ENCODE assay signal across 1 cellular context in the genomic region with DNA sequence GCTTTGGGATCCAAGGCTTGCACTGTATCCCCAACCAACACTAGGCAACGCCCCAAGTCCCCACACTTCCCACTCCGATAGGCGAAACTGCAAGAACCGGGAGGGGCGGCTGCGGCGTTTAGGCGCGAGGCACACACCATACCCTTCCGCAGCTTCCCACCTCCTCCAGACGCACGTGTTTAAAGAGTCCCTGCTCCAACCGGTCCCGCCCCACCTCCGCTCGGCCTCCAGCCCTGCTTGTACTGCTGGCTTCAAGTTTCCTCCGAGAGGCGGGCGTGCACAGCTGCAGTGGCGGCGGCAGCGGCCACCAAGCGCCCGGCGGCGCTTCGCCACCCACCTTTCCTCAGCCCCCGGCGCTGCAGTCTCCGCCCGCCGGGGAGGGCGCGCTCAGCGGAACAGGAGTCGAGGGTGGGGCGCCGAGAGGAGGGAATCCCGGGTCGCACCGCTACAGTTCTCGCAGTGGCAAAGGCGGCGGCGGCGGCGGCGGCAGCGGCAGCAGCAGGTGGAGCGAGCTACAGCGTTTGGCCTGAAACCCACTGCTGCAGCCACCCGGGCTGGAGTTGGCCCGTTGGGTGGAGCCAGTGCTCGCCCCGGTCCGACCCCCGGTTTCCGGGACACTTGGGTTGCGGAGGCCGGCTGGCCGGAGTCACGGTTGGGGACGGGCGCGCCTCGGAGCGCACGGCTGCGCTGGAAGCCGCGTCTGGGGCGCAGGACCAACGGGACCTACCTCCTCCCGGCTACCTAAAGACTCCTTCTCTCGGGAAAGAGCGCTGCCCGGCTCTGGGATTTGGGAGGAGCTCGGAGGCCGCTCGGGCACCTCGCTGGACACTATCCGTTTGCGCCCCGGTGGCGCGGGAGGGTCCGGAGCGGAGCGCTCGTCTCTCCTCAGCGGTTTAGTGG.
TF ChIP-seq lines count a peak whose summit lies in the region.

Gene CNIH3, plus strand, starts transcription at position 457 of the 900 bp plus-strand sequence. CDS start 858 bp downstream, outside the sequence.

TF ChIP-seq in WTC11, 78 proteins besides CTCF, POLR2A, EP300 and RAD21 (continued from another document and continues in another):
- TF ChIP-seq AFF4 (CRISPR knock-in tag; IDR thresholded peaks at IDR 0.05; ENCODE audit: borderline replicate concordance) (peak; percentile 72; the same call in 1 of the 2 replicates), MYBL2 (CRISPR knock-in tag; IDR thresholded peaks at IDR 0.05) (peak; percentile 97), FOXJ3 (CRISPR knock-in tag; IDR thresholded peaks at IDR 0.05; ENCODE audit: borderline replicate concordance) (no peak), PRRX2 (CRISPR knock-in tag; IDR thresholded peaks at IDR 0.05) (no peak), ATF1 (CRISPR knock-in tag; IDR thresholded peaks at IDR 0.05) (peak; percentile 81; the same call in 1 of the 2 replicates), RORB (CRISPR knock-in tag; IDR thresholded peaks at IDR 0.05) (no peak), NR1H2 (CRISPR knock-in tag; IDR thresholded peaks at IDR 0.05) (no peak), EMX1 (CRISPR knock-in tag; IDR thresholded peaks at IDR 0.05) (no peak), GTF2I (CRISPR knock-in tag; conservative IDR thresholded peaks at IDR 0.05) (no peak), JAZF1 (CRISPR knock-in tag; IDR thresholded peaks at IDR 0.05) (no peak), IRF1 (CRISPR knock-in tag; IDR thresholded peaks at IDR 0.05) (peak; percentile 94; the same call in 1 of the 2 replicates), E2F1 (CRISPR knock-in tag; IDR thresholded peaks at IDR 0.05) (peak; percentile 95), ZNF396 (CRISPR knock-in tag; IDR thresholded peaks at IDR 0.05; ENCODE audit: borderline replicate concordance) (no peak), ZNF219 (CRISPR knock-in tag; IDR thresholded peaks at IDR 0.05; ENCODE audit: borderline replicate concordance) (peak; percentile 86; the same call in 1 of the 2 replicates), GABPB1 (CRISPR knock-in tag; IDR thresholded peaks at IDR 0.05) (no peak), SMAD4 (CRISPR knock-in tag; IDR thresholded peaks at IDR 0.05) (0 out of 2 replicates have a peak, but pooled peaks have one; percentile 56), HMGXB4 (CRISPR knock-in tag; IDR thresholded peaks at IDR 0.05) (peak; percentile 99), STAT6 (CRISPR knock-in tag; conservative IDR thresholded peaks at IDR 0.05; ENCODE audit: low read depth) (no peak), IRF2 (CRISPR knock-in tag; IDR thresholded peaks at IDR 0.05; ENCODE audit: borderline replicate concordance, low read depth) (peak; percentile 69; the same call in 1 of the 2 replicates), ARID4B (CRISPR knock-in tag; IDR thresholded peaks at IDR 0.05; ENCODE audit: borderline replicate concordance) (peak; percentile 94), NFATC4 (CRISPR knock-in tag; IDR thresholded peaks at IDR 0.05) (no peak), TP53 (CRISPR knock-in tag; IDR thresholded peaks at IDR 0.05) (no peak)
- TF ChIP-seq, protein P1, sequence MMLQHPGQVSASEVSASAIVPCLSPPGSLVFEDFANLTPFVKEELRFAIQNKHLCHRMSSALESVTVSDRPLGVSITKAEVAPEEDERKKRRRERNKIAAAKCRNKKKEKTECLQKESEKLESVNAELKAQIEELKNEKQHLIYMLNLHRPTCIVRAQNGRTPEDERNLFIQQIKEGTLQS (CRISPR knock-in tag; conservative IDR thresholded peaks at IDR 0.05): peak; percentile 87
- TF ChIP-seq, protein P2, sequence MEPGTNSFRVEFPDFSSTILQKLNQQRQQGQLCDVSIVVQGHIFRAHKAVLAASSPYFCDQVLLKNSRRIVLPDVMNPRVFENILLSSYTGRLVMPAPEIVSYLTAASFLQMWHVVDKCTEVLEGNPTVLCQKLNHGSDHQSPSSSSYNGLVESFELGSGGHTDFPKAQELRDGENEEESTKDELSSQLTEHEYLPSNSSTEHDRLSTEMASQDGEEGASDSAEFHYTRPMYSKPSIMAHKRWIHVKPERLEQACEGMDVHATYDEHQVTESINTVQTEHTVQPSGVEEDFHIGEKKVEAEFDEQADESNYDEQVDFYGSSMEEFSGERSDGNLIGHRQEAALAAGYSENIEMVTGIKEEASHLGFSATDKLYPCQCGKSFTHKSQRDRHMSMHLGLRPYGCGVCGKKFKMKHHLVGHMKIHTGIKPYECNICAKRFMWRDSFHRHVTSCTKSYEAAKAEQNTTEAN (CRISPR knock-in tag; IDR thresholded peaks at IDR 0.05): peak; percentile 96
- TF ChIP-seq, protein P3, sequence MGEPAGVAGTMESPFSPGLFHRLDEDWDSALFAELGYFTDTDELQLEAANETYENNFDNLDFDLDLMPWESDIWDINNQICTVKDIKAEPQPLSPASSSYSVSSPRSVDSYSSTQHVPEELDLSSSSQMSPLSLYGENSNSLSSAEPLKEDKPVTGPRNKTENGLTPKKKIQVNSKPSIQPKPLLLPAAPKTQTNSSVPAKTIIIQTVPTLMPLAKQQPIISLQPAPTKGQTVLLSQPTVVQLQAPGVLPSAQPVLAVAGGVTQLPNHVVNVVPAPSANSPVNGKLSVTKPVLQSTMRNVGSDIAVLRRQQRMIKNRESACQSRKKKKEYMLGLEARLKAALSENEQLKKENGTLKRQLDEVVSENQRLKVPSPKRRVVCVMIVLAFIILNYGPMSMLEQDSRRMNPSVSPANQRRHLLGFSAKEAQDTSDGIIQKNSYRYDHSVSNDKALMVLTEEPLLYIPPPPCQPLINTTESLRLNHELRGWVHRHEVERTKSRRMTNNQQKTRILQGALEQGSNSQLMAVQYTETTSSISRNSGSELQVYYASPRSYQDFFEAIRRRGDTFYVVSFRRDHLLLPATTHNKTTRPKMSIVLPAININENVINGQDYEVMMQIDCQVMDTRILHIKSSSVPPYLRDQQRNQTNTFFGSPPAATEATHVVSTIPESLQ (CRISPR knock-in tag; IDR thresholded peaks at IDR 0.05): no peak
- TF ChIP-seq, protein P4, sequence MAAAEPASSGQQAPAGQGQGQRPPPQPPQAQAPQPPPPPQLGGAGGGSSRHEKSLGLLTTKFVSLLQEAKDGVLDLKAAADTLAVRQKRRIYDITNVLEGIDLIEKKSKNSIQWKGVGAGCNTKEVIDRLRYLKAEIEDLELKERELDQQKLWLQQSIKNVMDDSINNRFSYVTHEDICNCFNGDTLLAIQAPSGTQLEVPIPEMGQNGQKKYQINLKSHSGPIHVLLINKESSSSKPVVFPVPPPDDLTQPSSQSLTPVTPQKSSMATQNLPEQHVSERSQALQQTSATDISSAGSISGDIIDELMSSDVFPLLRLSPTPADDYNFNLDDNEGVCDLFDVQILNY (CRISPR knock-in tag; IDR thresholded peaks at IDR 0.05): peak; percentile 89
- TF ChIP-seq, protein P5, sequence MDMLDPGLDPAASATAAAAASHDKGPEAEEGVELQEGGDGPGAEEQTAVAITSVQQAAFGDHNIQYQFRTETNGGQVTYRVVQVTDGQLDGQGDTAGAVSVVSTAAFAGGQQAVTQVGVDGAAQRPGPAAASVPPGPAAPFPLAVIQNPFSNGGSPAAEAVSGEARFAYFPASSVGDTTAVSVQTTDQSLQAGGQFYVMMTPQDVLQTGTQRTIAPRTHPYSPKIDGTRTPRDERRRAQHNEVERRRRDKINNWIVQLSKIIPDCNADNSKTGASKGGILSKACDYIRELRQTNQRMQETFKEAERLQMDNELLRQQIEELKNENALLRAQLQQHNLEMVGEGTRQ (CRISPR knock-in tag; IDR thresholded peaks at IDR 0.05): peak; percentile 60
